In the genomic region with DNA sequence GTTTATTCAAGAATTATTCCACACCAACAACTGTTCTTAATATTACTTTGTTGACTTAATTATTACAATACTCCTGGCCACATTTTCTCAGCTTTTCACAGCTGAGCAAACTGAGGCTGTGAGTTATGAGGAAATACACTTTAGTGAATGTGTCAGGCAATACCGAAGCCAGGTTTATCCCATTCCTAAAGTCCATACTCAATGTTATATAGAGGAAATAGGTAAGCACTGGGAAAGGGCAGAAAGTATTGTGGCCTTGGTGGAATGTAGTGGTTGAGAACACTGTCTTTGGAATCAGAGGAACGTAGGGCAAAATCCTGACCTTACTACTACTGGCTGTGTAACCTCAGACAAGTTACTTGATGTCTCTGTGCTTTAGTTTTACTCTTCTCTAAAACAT, we compare ENCODE assay signal across 14 cellular contexts.
DNase-seq lines count a peak whose midpoint lies in the region; ATAC-seq and TF ChIP-seq lines count a peak whose summit lies in the region.
"Had no signal": no experiment of that assay in that cellular context is flagged by ENCODE, and none has a peak within 500 bp of the region (broad histone marks: within the 10 kb centered on the region; RNA-seq: fewer than 3 reads in every experiment).

No MANE protein-coding gene starts in this region.

- peak overlapping the region; percentile 59; the same call in 1 of the 2 replicates for H3K27ac ChIP-seq in Panc1 (ENCODE audit: low read length)
- H3K27ac ChIP-seq in ectodermal cell (ENCODE audit: insufficient read depth, low read depth, low read length, poor library complexity, severe bottlenecking), result peak overlapping the region; percentile 71
- H3K27ac ChIP-seq in substantia nigra (ENCODE audit: low read depth, low read length, poor library complexity, severe bottlenecking), result peak overlapping the region; percentile 67

- in situ Hi-C loops in Panc1 (cut with HindIII; ENCODE audit: low pct_unique_long_range_greater_than_20kb, low sequenced_read_pairs), result no loop called here

- peaks cover 5% of the 10 kb centered on the region for H3K4me1 ChIP-seq in Panc1 (ENCODE audit: control insufficient read depth, insufficient read depth, low read length)
- peaks cover 10% of the 10 kb centered on the region for H3K4me1 ChIP-seq in ectodermal cell (ENCODE audit: control insufficient read depth, insufficient read depth, low read length)

- 90 to 93% methylated on average over 1 to 2 of the region's 2 CpGs for WGBS in ectodermal cell, 2 experiments

- ATAC-seq in Panc1 (no peak), left colon (peak; percentile 61), GM18519 (IDR thresholded peaks at IDR 0.05; ENCODE audit: low FRiP score, unreplicated experiment) (no peak)
- ATAC-seq: CD8-positive, alpha-beta T cell; PC-3 had no signal

- DNase-seq in Panc1 (ENCODE audit: low read depth, low spot score) (no peak), left colon (no peak), substantia nigra (lab: John Stamatoyannopoulos, UW) (no peak), NCI-H1048 (lab: John Stamatoyannopoulos, UW) (no peak), HCEC 1CT (no peak)
- DNase-seq: CD8-positive, alpha-beta T cell; H9; IMR-90; NCI-H146; NCI-H345; NCI-H748 treated with DMSO at 0.1 percent for 48 hours; PC-3 had no signal

- POLR2A ChIA-PET in Panc1 (lab: Charles Lee), result no interaction called here

- H3K27me3 ChIP-seq in Panc1 (ENCODE audit: control insufficient read depth, insufficient read depth, low read length) (no peaks in the 10 kb centered on the region), ectodermal cell (ENCODE audit: control insufficient read depth, insufficient read depth, low read length, poor library complexity, severe bottlenecking) (no peaks in the 10 kb centered on the region)

- no TSS peak for BruUV-seq in Panc1 (replicated peaks; lab: Mats Ljungman, UMichigan)

- peaks cover 39% of the 10 kb centered on the region for H3K36me3 ChIP-seq in Panc1 (ENCODE audit: control insufficient read depth, insufficient read depth, low read length)
- H3K36me3 ChIP-seq in ectodermal cell (ENCODE audit: control insufficient read depth, insufficient read depth, low read length), result no peaks in the 10 kb centered on the region

- intact Hi-C loops in Panc1 (cut with micrococcal nuclease; ENCODE audit: unreplicated experiment) (no loop called here), left colon (cut with DNase I, micrococcal nuclease) (no loop called here)

- H3K9me3 ChIP-seq in Panc1 (ENCODE audit: control insufficient read depth, insufficient read depth, low read depth, low read length) (no peaks in the 10 kb centered on the region), ectodermal cell (ENCODE audit: control insufficient read depth, low read length) (no peaks in the 10 kb centered on the region)

- H3K4me3 ChIP-seq in Panc1 (ENCODE audit: low read depth in 2 of 2, low read length in 2 of 2), result no peak overlapping the region
- H3K4me3 ChIP-seq in ectodermal cell (ENCODE audit: insufficient read depth, low read depth, low read length), result no peak overlapping the region

- no peak for TF ChIP-seq CTCF in Panc1 (IDR thresholded peaks at IDR 0.05)

- CTCF ChIA-PET in Panc1 (lab: Charles Lee), result no interaction called here
